Comparison of ENCODE assay signal across 1 cellular context in genomic region chr22:17628304-17629166, GRCh38.
A peak's percentile ranks its signal among the peaks of the same experiment; 100 is the strongest.
TF ChIP-seq lines count a peak whose summit lies in the region.

Gene ATP6V1E1, minus strand, starts transcription at chr22:17628749. Its CDS starts 114 bp downstream, at chr22:17628635.

TF ChIP-seq in K562, 482 proteins besides CTCF, POLR2A, EP300 and RAD21 (continued from another document and continues in another):
- TF ChIP-seq ARID3A (IDR thresholded peaks at IDR 0.05; ENCODE audit: borderline replicate concordance, low read depth, low read length) (no peak), NFE2L1 (tag; IDR thresholded peaks at IDR 0.05; ENCODE audit: borderline replicate concordance, low read depth) (no peak), ZNF584 (CRISPR knock-in tag; IDR thresholded peaks at IDR 0.05; ENCODE audit: low read depth) (no peak), LCOR (CRISPR knock-in tag; IDR thresholded peaks at IDR 0.05) (peak; percentile 80; the same call in 1 of the 2 replicates), ZZZ3 (IDR thresholded peaks at IDR 0.05) (0 out of 2 replicates have a peak, but pooled peaks have one; percentile 24), ELK3 (CRISPR knock-in tag; IDR thresholded peaks at IDR 0.05) (no peak), PHB2 (IDR thresholded peaks at IDR 0.05; ENCODE audit: low read depth) (no peak), SNIP1 (IDR thresholded peaks at IDR 0.05; ENCODE audit: low read depth) (no peak), ZNF695 (CRISPR knock-in tag; IDR thresholded peaks at IDR 0.05) (no peak), ESRRB (CRISPR knock-in tag; IDR thresholded peaks at IDR 0.05; ENCODE audit: borderline replicate concordance) (no peak), FOXO4 (CRISPR knock-in tag; IDR thresholded peaks at IDR 0.05) (no peak), HDGF (IDR thresholded peaks at IDR 0.05) (no peak), TAF15 (IDR thresholded peaks at IDR 0.05; ENCODE audit: low read depth, low read length) (no peak), ZFX (CRISPR knock-in tag; IDR thresholded peaks at IDR 0.05) (peak; percentile 79), SIRT6 (IDR thresholded peaks at IDR 0.05; ENCODE audit: low read depth, low read length) (no peak), ZNF280B (CRISPR knock-in tag; IDR thresholded peaks at IDR 0.05) (no peak), RFX1 (IDR thresholded peaks at IDR 0.05) (no peak), CREM (IDR thresholded peaks at IDR 0.05; ENCODE audit: low read depth) (peak; percentile 91), HOXB6 (CRISPR knock-in tag; IDR thresholded peaks at IDR 0.05; ENCODE audit: borderline replicate concordance) (no peak; the same call in 1 of the 2 replicates), ZKSCAN1 (IDR thresholded peaks at IDR 0.05; ENCODE audit: low read depth, low read length) (0 out of 2 replicates have a peak, but pooled peaks have one; percentile 35), SRSF7 (optimal IDR thresholded peaks at IDR 0.05; ENCODE audit: low read depth, low read length) (no peak), ZBTB1 (CRISPR knock-in tag; IDR thresholded peaks at IDR 0.05; ENCODE audit: borderline replicate concordance, low read depth) (no peak), CBFA2T2 (conservative IDR thresholded peaks at IDR 0.05) (peak; percentile 83), TEAD4 (IDR thresholded peaks at IDR 0.05; ENCODE audit: low read length) (peak; percentile 62), TEAD4 (CRISPR knock-in tag; IDR thresholded peaks at IDR 0.05; ENCODE audit: borderline replicate concordance) (no peak), TSC22D4 (tag; IDR thresholded peaks at IDR 0.05) (no peak), SP2 (IDR thresholded peaks at IDR 0.05; ENCODE audit: extremely low read depth, low read depth, low read length, poor library complexity, severe bottlenecking) (peak; percentile 67), RBM22 (IDR thresholded peaks at IDR 0.05; ENCODE audit: low read depth, low read length, poor library complexity, severe bottlenecking) (no peak), CREB1 (IDR thresholded peaks at IDR 0.05) (peak; percentile 70; the same call in 1 of the 2 replicates), CREB1 (CRISPR knock-in tag; IDR thresholded peaks at IDR 0.05) (peak; percentile 78), TGIF2 (CRISPR knock-in tag; IDR thresholded peaks at IDR 0.05) (no peak), KLF16 (IDR thresholded peaks at IDR 0.05) (no peak), NFXL1 (CRISPR knock-in tag; IDR thresholded peaks at IDR 0.05) (0 out of 2 replicates have a peak, but pooled peaks have one; percentile 52), RBM39 (optimal IDR thresholded peaks at IDR 0.05; ENCODE audit: low read depth, low read length) (no peak), CUX1 (CRISPR knock-in tag; IDR thresholded peaks at IDR 0.05) (no peak)
- TF ChIP-seq, protein P1, sequence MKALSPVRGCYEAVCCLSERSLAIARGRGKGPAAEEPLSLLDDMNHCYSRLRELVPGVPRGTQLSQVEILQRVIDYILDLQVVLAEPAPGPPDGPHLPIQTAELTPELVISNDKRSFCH (CRISPR knock-in tag; IDR thresholded peaks at IDR 0.05) = no peak
- TF ChIP-seq, protein P1 (tag; IDR thresholded peaks at IDR 0.05) = no peak
- TF ChIP-seq, protein P2, sequence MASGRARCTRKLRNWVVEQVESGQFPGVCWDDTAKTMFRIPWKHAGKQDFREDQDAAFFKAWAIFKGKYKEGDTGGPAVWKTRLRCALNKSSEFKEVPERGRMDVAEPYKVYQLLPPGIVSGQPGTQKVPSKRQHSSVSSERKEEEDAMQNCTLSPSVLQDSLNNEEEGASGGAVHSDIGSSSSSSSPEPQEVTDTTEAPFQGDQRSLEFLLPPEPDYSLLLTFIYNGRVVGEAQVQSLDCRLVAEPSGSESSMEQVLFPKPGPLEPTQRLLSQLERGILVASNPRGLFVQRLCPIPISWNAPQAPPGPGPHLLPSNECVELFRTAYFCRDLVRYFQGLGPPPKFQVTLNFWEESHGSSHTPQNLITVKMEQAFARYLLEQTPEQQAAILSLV (tag; IDR thresholded peaks at IDR 0.05) = no peak
